21 cellular contexts compared by ENCODE assay signal in the genomic region with DNA sequence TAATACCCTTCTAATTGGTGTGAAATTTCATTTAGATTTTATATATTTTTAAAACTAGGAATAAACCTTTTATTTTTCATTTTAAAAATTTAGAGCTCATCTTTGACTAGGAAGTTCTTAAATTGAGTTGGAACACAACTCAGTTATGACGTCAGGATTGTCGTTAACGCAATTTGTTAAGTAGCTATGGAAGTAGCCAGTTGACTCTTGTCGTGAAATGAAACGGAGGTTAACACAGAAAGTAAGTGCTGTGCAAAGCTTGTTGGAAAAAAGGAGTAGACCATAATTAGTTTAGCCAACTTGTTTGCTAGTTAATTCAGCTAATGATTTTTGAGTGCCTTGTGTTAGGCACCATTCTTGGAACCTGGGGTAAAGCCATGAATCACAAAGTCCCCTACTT. TPM values are rescaled to one million over a fixed set of nuclear protein-coding genes. Genes with fewer than 3 reads are reported as not detected.
DNase-seq lines count a peak whose midpoint lies in the region; ATAC-seq and TF ChIP-seq lines count a peak whose summit lies in the region.
"Had no signal": no experiment of that assay in that cellular context is flagged by ENCODE, and none has a peak within 500 bp of the region (broad histone marks: within the 10 kb centered on the region; RNA-seq: fewer than 3 reads in every experiment).

No MANE protein-coding gene starts in this region.

- H3K9me3 ChIP-seq in cardiac muscle cell (ENCODE audit: low read depth), result no peaks in the 10 kb centered on the region
- H3K9me3 ChIP-seq in iPS-20b (ENCODE audit: insufficient read depth, low read depth, low read length), result no peaks in the 10 kb centered on the region
- no peaks in the 10 kb centered on the region for H3K9me3 ChIP-seq in prostate gland
- H3K9me3 ChIP-seq: BLaER1, SJSA1 had no signal

- H3K9me3 Mint-ChIP-seq in WTC11, result no peaks in the 10 kb centered on the region
- H3K9me3 Mint-ChIP-seq: CD4-positive, CD25-positive, alpha-beta regulatory T cell; IgD-negative memory B cell had no signal

- no peak for TF ChIP-seq POLR2A in prostate gland (IDR thresholded peaks at IDR 0.05)

- no peaks in the 10 kb centered on the region for H3K27me3 Mint-ChIP-seq in WTC11 (ENCODE audit: low read depth)
- H3K27me3 Mint-ChIP-seq: CD4-positive, CD25-positive, alpha-beta regulatory T cell; IgD-negative memory B cell had no signal

- 84% methylated on average over 5 of the region's 5 CpGs for WGBS in prostate gland

- H3K4me1 ChIP-seq in cardiac muscle cell (ENCODE audit: low read depth), result peaks cover 17% of the 10 kb centered on the region
- H3K4me1 ChIP-seq in iPS-20b (ENCODE audit: insufficient read depth, low read length), result peaks cover 37% of the 10 kb centered on the region
- no peaks in the 10 kb centered on the region for H3K4me1 ChIP-seq in prostate gland (replicated peaks)
- H3K4me1 ChIP-seq: BLaER1, SJSA1 had no signal

- peaks cover 32% of the 10 kb centered on the region for H3K36me3 Mint-ChIP-seq in WTC11

- DNase-seq in cardiac muscle cell (ENCODE audit: low read depth in 1 of 2, low spot score in 1 of 2) (no peak), Right ventricle myocardium inferior (ENCODE audit: missing footprints) (no peak), WTC11 (ENCODE audit: low spot score) (no peak), prostate gland (ENCODE audit: low spot score) (no peak), cerebellar nuclear complex (lab: John Stamatoyannopoulos, UW) (no peak)
- DNase-seq: CD4-positive, CD25-positive, alpha-beta regulatory T cell; DMS53; NCI-H1048; NCI-H1417; NCI-H1694; NCI-H2029 treated with DMSO at 0.1 percent for 48 hours; NCI-H446 treated with DMSO at 0.1 percent for 48 hours; NCI-H526 treated with DMSO at 0.1 percent for 48 hours; PC-9; Right ventricle myocardium superior had no signal

- POLR2A ChIA-PET in WTC11 (lab: Charles Lee), result interaction anchor here (0.9 to 1.8 kb wide), 4 partner anchors 9 to 104 kb away, joined by 3 to 9 read pairs (median 6); no protein-coding TSS in a partner anchor

- intact Hi-C loops in Right ventricle myocardium inferior (cut with DNase I), result no loop called here
- intact Hi-C loops in prostate gland (cut with DNase I), result no loop called here

- ATAC-seq in Right ventricle myocardium inferior (no peak), WTC11 (no peak), GM21381 (IDR thresholded peaks at IDR 0.05; ENCODE audit: unreplicated experiment) (no peak)

- H3K27ac ChIP-seq in cardiac muscle cell (peak overlapping the region; percentile 27), iPS-20b (ENCODE audit: low read length) (peak overlapping the region; percentile 89), prostate gland (no peak overlapping the region)
- H3K27ac ChIP-seq: BLaER1, KMS-11, PC-9, SJSA1 had no signal

- CTCF ChIA-PET in WTC11 (lab: Charles Lee), result interaction anchor here (0.8 to 2.7 kb wide), 6 partner anchors 9 to 110 kb away, joined by 3 to 22 read pairs (median 4); no protein-coding TSS in a partner anchor

- no peak for TF ChIP-seq CTCF in cardiac muscle cell (IDR thresholded peaks at IDR 0.05; ENCODE audit: low read depth, low read length)
- TF ChIP-seq CTCF in WTC11 (IDR thresholded peaks at IDR 0.05), result no peak
- TF ChIP-seq CTCF in prostate gland (IDR thresholded peaks at IDR 0.05), result no peak

- H3K27me3 ChIP-seq in cardiac muscle cell, result no peaks in the 10 kb centered on the region
- no peaks in the 10 kb centered on the region for H3K27me3 ChIP-seq in iPS-20b (ENCODE audit: insufficient read depth, low read length)
- no peaks in the 10 kb centered on the region for H3K27me3 ChIP-seq in prostate gland (replicated peaks; ENCODE audit: insufficient read depth)
- H3K27me3 ChIP-seq: BLaER1, SJSA1 had no signal

- no peak overlapping the region for H3K4me3 ChIP-seq in cardiac muscle cell
- 0 out of 2 replicates have a peak overlapping the region, but pooled peaks have one; percentile 8 for H3K4me3 ChIP-seq in iPS-20b (ENCODE audit: low read length)
- no peak overlapping the region for H3K4me3 ChIP-seq in prostate gland
- H3K4me3 ChIP-seq: BLaER1, PC-9, SJSA1 had no signal

- H3K4me1 Mint-ChIP-seq in WTC11, result peaks cover 69% of the 10 kb centered on the region
- H3K4me1 Mint-ChIP-seq: IgD-negative memory B cell had no signal

- peak overlapping the region; percentile 25; the same call in 1 of the 2 replicates for H3K4me3 Mint-ChIP-seq in WTC11
- H3K4me3 Mint-ChIP-seq: CD4-positive, CD25-positive, alpha-beta regulatory T cell; IgD-negative memory B cell had no signal

- H3K36me3 ChIP-seq in cardiac muscle cell (peaks cover 29% of the 10 kb centered on the region), iPS-20b (ENCODE audit: insufficient read depth, low read depth, low read length) (peaks cover 31% of the 10 kb centered on the region; the same call in 1 of the 2 replicates), prostate gland (no peaks in the 10 kb centered on the region)

- peak overlapping the region; percentile 99 for H3K27ac Mint-ChIP-seq in WTC11
- H3K27ac Mint-ChIP-seq: CD4-positive, CD25-positive, alpha-beta regulatory T cell; IgD-negative memory B cell had no signal

- H3K9ac ChIP-seq in iPS-20b (ENCODE audit: low read depth, low read length), result peak overlapping the region; percentile 11; the same call in 1 of the 2 replicates
- H3K9ac ChIP-seq: BLaER1, KMS-11 had no signal

TF ChIP-seq in WTC11, 78 proteins besides CTCF, POLR2A, EP300 and RAD21:
- 0 out of 2 replicates have a peak, but pooled peaks have one; percentile 51 for TF ChIP-seq ZBTB21 (CRISPR knock-in tag; IDR thresholded peaks at IDR 0.05; ENCODE audit: borderline replicate concordance)
- TF ChIP-seq, protein P1, sequence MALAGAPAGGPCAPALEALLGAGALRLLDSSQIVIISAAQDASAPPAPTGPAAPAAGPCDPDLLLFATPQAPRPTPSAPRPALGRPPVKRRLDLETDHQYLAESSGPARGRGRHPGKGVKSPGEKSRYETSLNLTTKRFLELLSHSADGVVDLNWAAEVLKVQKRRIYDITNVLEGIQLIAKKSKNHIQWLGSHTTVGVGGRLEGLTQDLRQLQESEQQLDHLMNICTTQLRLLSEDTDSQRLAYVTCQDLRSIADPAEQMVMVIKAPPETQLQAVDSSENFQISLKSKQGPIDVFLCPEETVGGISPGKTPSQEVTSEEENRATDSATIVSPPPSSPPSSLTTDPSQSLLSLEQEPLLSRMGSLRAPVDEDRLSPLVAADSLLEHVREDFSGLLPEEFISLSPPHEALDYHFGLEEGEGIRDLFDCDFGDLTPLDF (CRISPR knock-in tag; IDR thresholded peaks at IDR 0.05), result no peak
- TF ChIP-seq NR1H2 (CRISPR knock-in tag; IDR thresholded peaks at IDR 0.05), result no peak
- no peak for TF ChIP-seq TP53 (CRISPR knock-in tag; IDR thresholded peaks at IDR 0.05)

RNA-seq across cellular contexts. Expression of gene LARP7, which starts 18.3 kb away (rescaled TPM):
- 27.7 and 48.5 TPM in 2 replicates for total RNA-seq in cardiac muscle cell
- 57.0 and 88.6 TPM in 2 replicates for polyA plus RNA-seq in cardiac muscle cell
- 62.2 TPM for total RNA-seq in Right ventricle myocardium inferior
- total RNA-seq in WTC11 (2021), result 37.5 to 46.2 TPM (median 42.3 TPM) in 3 replicates
- 10 to 100 TPM; 26.6 to 35.4 TPM for total RNA-seq in prostate gland

RNA-seq across cellular contexts. Expression of gene ZGRF1, which starts 18.6 kb away (rescaled TPM):
- total RNA-seq in cardiac muscle cell, result 3.0 and 10.4 TPM in 2 replicates
- 3.2 and 3.9 TPM in 2 replicates for polyA plus RNA-seq in cardiac muscle cell
- 2.1 TPM for total RNA-seq in Right ventricle myocardium inferior
- total RNA-seq in WTC11 (2021), result 46.6 to 56.2 TPM (median 47.1 TPM) in 3 replicates
- 1 to 10 TPM; 2.9 to 8.9 TPM for total RNA-seq in prostate gland

Comparison
In these comparisons a context has a peak if more than half of its experiments do, and no peak if none do; other contexts are left out.
1. H3K27ac ChIP-seq: peak in cardiac muscle cell (single experiment) and iPS-20b (single experiment); none in prostate gland (0 of 2).